In the genomic region with DNA sequence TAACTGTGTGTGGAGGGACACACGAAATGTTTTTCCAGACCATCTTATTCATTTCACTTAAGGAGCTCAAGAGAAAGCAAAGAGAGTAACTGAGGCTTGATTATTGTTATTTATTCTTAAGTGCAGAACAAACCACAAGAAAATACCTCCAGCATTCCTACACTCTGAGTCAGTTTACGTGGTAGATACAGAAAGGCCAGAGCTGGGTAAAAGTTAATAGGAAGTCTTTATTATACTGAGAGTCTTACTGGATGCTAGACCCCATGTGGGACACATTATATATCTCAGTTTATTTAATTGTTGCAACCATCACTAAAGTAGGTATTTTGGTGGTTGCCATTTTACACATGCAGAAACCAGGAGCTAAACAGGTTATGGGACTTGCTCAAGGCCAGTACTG, we compare ENCODE assay signal across 19 cellular contexts.
DNase-seq lines count a peak whose midpoint lies in the region; ATAC-seq and TF ChIP-seq lines count a peak whose summit lies in the region.
"Had no signal": no experiment of that assay in that cellular context is flagged by ENCODE, and none has a peak within 500 bp of the region (broad histone marks: within the 10 kb centered on the region; RNA-seq: fewer than 3 reads in every experiment).

No MANE protein-coding gene starts in this region.

- no peak overlapping the region for H3K4me2 ChIP-seq in mesenchymal stem cell (ENCODE audit: low read length, poor library complexity, severe bottlenecking)

- H2AFZ ChIP-seq in mesenchymal stem cell (ENCODE audit: low read depth, low read length), result no peak overlapping the region

- no peaks in the 10 kb centered on the region for H3K4me1 ChIP-seq in mesenchymal stem cell (ENCODE audit: control insufficient read depth, insufficient read depth, low read depth, low read length)
- H3K4me1 ChIP-seq: adrenal gland, right lobe of liver had no signal

- no peaks in the 10 kb centered on the region for H3K9me3 ChIP-seq in mesenchymal stem cell (ENCODE audit: control insufficient read depth, low read length)
- H3K9me3 ChIP-seq: adrenal gland, neutrophil, right lobe of liver had no signal

- no peak for ATAC-seq in GM19351 (IDR thresholded peaks at IDR 0.05; ENCODE audit: unreplicated experiment)
- no peak for ATAC-seq in HG03097 (IDR thresholded peaks at IDR 0.05; ENCODE audit: low FRiP score, unreplicated experiment)
- ATAC-seq in left colon, result no peak
- ATAC-seq: heart right ventricle, right lobe of liver had no signal

- H2BK12ac ChIP-seq in mesenchymal stem cell (ENCODE audit: low read length in 2 of 2), result no peak overlapping the region

- TF ChIP-seq CTCF in cardiac fibroblast (IDR thresholded peaks at IDR 0.05; ENCODE audit: low read depth, low read length), result no peak

- no peak overlapping the region for H2BK5ac ChIP-seq in mesenchymal stem cell (ENCODE audit: low read depth, low read length, poor library complexity, severe bottlenecking)

- no peak overlapping the region for H3K27ac ChIP-seq in mesenchymal stem cell (ENCODE audit: low read length, poor library complexity, severe bottlenecking)
- H3K27ac ChIP-seq: adrenal gland, heart right ventricle, neutrophil, right lobe of liver had no signal

- no peak overlapping the region for H4K91ac ChIP-seq in mesenchymal stem cell (ENCODE audit: low read length)

- DNase-seq in Caki2 (ENCODE audit: low read depth), result peak; percentile 54
- peak; percentile 82 for DNase-seq in M059J (ENCODE audit: low read depth)
- DNase-seq in cardiac fibroblast (ENCODE audit: low read depth in 2 of 2), result peak; percentile 67 to 75
- peak; percentile 73 for DNase-seq in mesenchymal stem cell
- no peak for DNase-seq in SK-N-DZ (ENCODE audit: low spot score)
- DNase-seq in left colon, result no peak
- DNase-seq: activated CD4-positive, alpha-beta memory T cell treated with anti-CD3 and anti-CD28 coated beads, Interleukin-2, amount 10 ng/mL, durations not matched to agents 7 days and 5 days; adrenal gland; heart right ventricle; islet precursor cell; midbrain; NCI-H1048; NCI-H69; right lobe of liver; stimulated activated CD4-positive, alpha-beta T cell treated with anti-CD3 and anti-CD28 coated beads, Interleukin-4, amount 100 ng/mL, for 24 hours; stimulated activated CD8-positive, alpha-beta memory T cell treated with anti-CD3 and anti-CD28 coated beads, Interleukin-4, amount 100 ng/mL, for 48 hours had no signal

- no peak overlapping the region for H3K9ac ChIP-seq in mesenchymal stem cell (ENCODE audit: low read length)

- no peak overlapping the region for H3K4me3 ChIP-seq in cardiac fibroblast (replicated peaks in 1 of 2; ENCODE audit: low read depth in 2 of 2, low read length in 2 of 2)
- H3K4me3 ChIP-seq in mesenchymal stem cell (ENCODE audit: insufficient read depth in 1 of 2, low read depth in 1 of 2, low read length in 2 of 2), result no peak overlapping the region
- H3K4me3 ChIP-seq: adrenal gland, heart right ventricle, right lobe of liver had no signal

- H3K23ac ChIP-seq in mesenchymal stem cell (ENCODE audit: low read length in 2 of 2), result no peak overlapping the region

- no peak overlapping the region for H3K4ac ChIP-seq in mesenchymal stem cell (ENCODE audit: low read depth in 1 of 2, low read length in 2 of 2)

- no peaks in the 10 kb centered on the region for H3K27me3 ChIP-seq in mesenchymal stem cell (ENCODE audit: control insufficient read depth in 1 of 2, insufficient read depth in 1 of 2, low read length in 2 of 2)
- H3K27me3 ChIP-seq: adrenal gland, heart right ventricle, right lobe of liver had no signal

- intact Hi-C loops in left colon (cut with DNase I, micrococcal nuclease), result no loop called here

- H3K14ac ChIP-seq in mesenchymal stem cell (ENCODE audit: low read length in 2 of 2), result no peak overlapping the region

- H3K36me3 ChIP-seq in mesenchymal stem cell (ENCODE audit: control insufficient read depth in 1 of 2, insufficient read depth in 2 of 2, low read depth in 1 of 2, low read length in 2 of 2), result no peaks in the 10 kb centered on the region
- H3K36me3 ChIP-seq: adrenal gland, heart right ventricle, neutrophil, right lobe of liver had no signal

- in situ Hi-C loops in Caki2 (cut with HindIII; ENCODE audit: low pct_unique_long_range_greater_than_20kb, low sequenced_read_pairs), result no loop called here

- H2BK120ac ChIP-seq in mesenchymal stem cell (ENCODE audit: low read depth, low read length), result no peak overlapping the region

- H3K18ac ChIP-seq in mesenchymal stem cell (ENCODE audit: low read depth in 1 of 2, low read length in 2 of 2), result no peak overlapping the region

- WGBS in mesenchymal stem cell, result no CpG with 5 or more reads among the region's 2 CpGs

- H2BK15ac ChIP-seq in mesenchymal stem cell (ENCODE audit: low read depth, poor library complexity, severe bottlenecking), result no peak overlapping the region

- H3K79me1 ChIP-seq in mesenchymal stem cell (replicated peaks; ENCODE audit: low read length, poor library complexity, severe bottlenecking), result no peaks in the 10 kb centered on the region

- no peak overlapping the region for H2AK5ac ChIP-seq in mesenchymal stem cell (ENCODE audit: low read length, severe bottlenecking)

- no peak overlapping the region for H4K8ac ChIP-seq in mesenchymal stem cell (ENCODE audit: low read length)

Comparison
In these comparisons a context has a peak if more than half of its experiments do, and no peak if none do; other contexts are left out.
1. DNase-seq: peak in Caki2 (single experiment), M059J (single experiment), cardiac fibroblast (2 of 2) and mesenchymal stem cell (single experiment); none in SK-N-DZ (single experiment) and left colon (0 of 2).